1 cellular context compared by ENCODE assay signal in genomic region chr9:106468431-106468830, GRCh38.
TF ChIP-seq lines count a peak whose summit lies in the region.

No MANE protein-coding gene starts in this region.

TF ChIP-seq in GM12878, 131 proteins besides CTCF, POLR2A, EP300 and RAD21 (continued from another document):
- TF ChIP-seq ETV6 (conservative IDR thresholded peaks at IDR 0.05 in 1 of 2, IDR thresholded peaks at IDR 0.05 in 1 of 2; ENCODE audit: borderline replicate concordance in 1 of 2, low read depth in 1 of 2) (peak in 1 of 2 experiments; percentile 42; a peak in 1 of 4 replicates), RAD51 (IDR thresholded peaks at IDR 0.05) (no peak), SPI1 (IDR thresholded peaks at IDR 0.05; ENCODE audit: borderline replicate concordance, insufficient read depth, low read depth, low read length) (peak; percentile 51), BCL11A (IDR thresholded peaks at IDR 0.05; ENCODE audit: low read depth, low read length) (peak; percentile 37; the same call in 1 of the 2 replicates), RUNX3 (IDR thresholded peaks at IDR 0.05; ENCODE audit: low read length) (peak; percentile 26; the same call in 1 of the 2 replicates), DPF2 (IDR thresholded peaks at IDR 0.05) (peak; percentile 62), ATF2 (IDR thresholded peaks at IDR 0.05; ENCODE audit: low read length) (0 out of 2 replicates have a peak, but pooled peaks have one; percentile 36)
